8 cellular contexts compared by ENCODE assay signal in genomic region chr6:89829591-89830384, GRCh38. TPM values are rescaled to one million over a fixed set of nuclear protein-coding genes. Genes with fewer than 3 reads are reported as not detected.
DNase-seq lines count a peak whose midpoint lies in the region; ATAC-seq and TF ChIP-seq lines count a peak whose summit lies in the region.

TSS of gene CASP8AP2 (plus strand) at chr6:89829880.

- H3F3A ChIP-seq in PC-3 (ENCODE audit: low read length, unreplicated experiment), result no peaks in the 10 kb centered on the region

- BruUV-seq in PC-3 (replicated peaks; lab: Mats Ljungman, UMichigan), result TSS peak; percentile 59

- H2AFZ ChIP-seq in PC-3 (ENCODE audit: low read length), result peak within 1 kb of the TSS; percentile 83

- peak within 1 kb of the TSS; percentile 2; the same call in 1 of the 2 replicates for H3K27ac ChIP-seq in PC-3 (ENCODE audit: low read length)

- intact Hi-C loops in PC-3 (cut with micrococcal nuclease), result no loop called here

- peak within 1 kb of the TSS; percentile 87 for H3K4me3 ChIP-seq in PC-3 (ENCODE audit: low read length)
- H3K4me3 ChIP-seq in mucosa of stomach (ENCODE audit: low read length), result peak within 1 kb of the TSS; percentile 94

- POLR2A ChIA-PET in PC-3 (lab: Charles Lee; ENCODE audit: unreplicated experiment), result interaction anchor here (0.5 to 1.2 kb wide), 2 partner anchors 10 to 12 kb away, joined by 4 to 11 read pairs; partner anchors contain the start of gene MDN1

- CTCF ChIA-PET in PC-3 (lab: Charles Lee), result interaction anchor here (0.5 kb wide), 1 partner anchor 13 kb away, joined by 4 read pairs; no protein-coding TSS in a partner anchor

- H4K20me1 ChIP-seq in PC-3 (ENCODE audit: low read length), result no peaks in the 10 kb centered on the region

- no peaks in the 10 kb centered on the region for H3K9me3 ChIP-seq in PC-3 (ENCODE audit: low read length)
- H3K9me3 ChIP-seq in mucosa of stomach (ENCODE audit: control insufficient read depth, low read length), result no peaks in the 10 kb centered on the region

- no peak for TF ChIP-seq RAD21 in Ishikawa (IDR thresholded peaks at IDR 0.05; ENCODE audit: low read depth)

- peaks cover 18% of the 10 kb centered on the region for H3K79me2 ChIP-seq in PC-3 (ENCODE audit: low read length)

- H3K36me3 ChIP-seq in PC-3 (ENCODE audit: low read depth, low read length) (no peaks in the 10 kb centered on the region), mucosa of stomach (ENCODE audit: control insufficient read depth, insufficient read depth, low read length) (no peaks in the 10 kb centered on the region)

- no peaks in the 10 kb centered on the region for H3K4me1 ChIP-seq in PC-3 (ENCODE audit: insufficient read depth, low read length)
- H3K4me1 ChIP-seq in mucosa of stomach (ENCODE audit: control insufficient read depth, insufficient read depth, low read length), result peaks cover 7% of the 10 kb centered on the region

- TF ChIP-seq CTCF in PC-3 (conservative IDR thresholded peaks at IDR 0.05; ENCODE audit: low read depth, low read length), result no peak

- H3K9ac ChIP-seq in PC-3 (ENCODE audit: low read length) (peak within 1 kb of the TSS; percentile 89), mucosa of stomach (ENCODE audit: low read length) (peak within 1 kb of the TSS; percentile 93)

- H3K27me3 ChIP-seq in PC-3 (ENCODE audit: low read length) (no peaks in the 10 kb centered on the region), mucosa of stomach (ENCODE audit: control insufficient read depth, insufficient read depth, low read length) (no peaks in the 10 kb centered on the region)

- H3K4me2 ChIP-seq in PC-3 (ENCODE audit: low read length), result peak within 1 kb of the TSS; percentile 90

- peak; percentile 83 for TF ChIP-seq POLR2A in erythroblast (IDR thresholded peaks at IDR 0.05; ENCODE audit: low read length)

- peak; percentile 98 for DNase-seq in DMS114 treated with DMSO at 0.1 percent for 48 hours (lab: John Stamatoyannopoulos, UW; ENCODE audit: unreplicated experiment)
- peak; percentile 97 for DNase-seq in PC-3
- DNase-seq in activated T-cell treated with anti-CD3 and anti-CD28 coated beads for 48 hours (ENCODE audit: low read depth), result peak; percentile 89
- peak; percentile 99 to 100 for DNase-seq in erythroblast (lab: John Stamatoyannopoulos, UW)
- peak; percentile 81 to 82 for DNase-seq in stimulated activated CD8-positive, alpha-beta memory T cell treated with anti-CD3 and anti-CD28 coated beads, Interleukin-7, amount 100 ng/mL, for 1 hour (ENCODE audit: low read depth in 2 of 2)

- peak; percentile 97 for ATAC-seq in GM21576 (IDR thresholded peaks at IDR 0.05; ENCODE audit: unreplicated experiment)
- ATAC-seq in PC-3, result peak; percentile 97

- H3K9me2 ChIP-seq in PC-3 (replicated peaks; ENCODE audit: low read length), result no peaks in the 10 kb centered on the region

- TF ChIP-seq EP300 in Ishikawa (IDR thresholded peaks at IDR 0.05; ENCODE audit: borderline replicate concordance), result peak; percentile 16; the same call in 1 of the 2 replicates

TF ChIP-seq in Ishikawa, 13 proteins besides CTCF, POLR2A, EP300 and RAD21:
- TF ChIP-seq ZBTB7A (IDR thresholded peaks at IDR 0.05; ENCODE audit: low read depth), result peak; percentile 38; the same call in 1 of the 2 replicates
- TF ChIP-seq, protein P1, sequence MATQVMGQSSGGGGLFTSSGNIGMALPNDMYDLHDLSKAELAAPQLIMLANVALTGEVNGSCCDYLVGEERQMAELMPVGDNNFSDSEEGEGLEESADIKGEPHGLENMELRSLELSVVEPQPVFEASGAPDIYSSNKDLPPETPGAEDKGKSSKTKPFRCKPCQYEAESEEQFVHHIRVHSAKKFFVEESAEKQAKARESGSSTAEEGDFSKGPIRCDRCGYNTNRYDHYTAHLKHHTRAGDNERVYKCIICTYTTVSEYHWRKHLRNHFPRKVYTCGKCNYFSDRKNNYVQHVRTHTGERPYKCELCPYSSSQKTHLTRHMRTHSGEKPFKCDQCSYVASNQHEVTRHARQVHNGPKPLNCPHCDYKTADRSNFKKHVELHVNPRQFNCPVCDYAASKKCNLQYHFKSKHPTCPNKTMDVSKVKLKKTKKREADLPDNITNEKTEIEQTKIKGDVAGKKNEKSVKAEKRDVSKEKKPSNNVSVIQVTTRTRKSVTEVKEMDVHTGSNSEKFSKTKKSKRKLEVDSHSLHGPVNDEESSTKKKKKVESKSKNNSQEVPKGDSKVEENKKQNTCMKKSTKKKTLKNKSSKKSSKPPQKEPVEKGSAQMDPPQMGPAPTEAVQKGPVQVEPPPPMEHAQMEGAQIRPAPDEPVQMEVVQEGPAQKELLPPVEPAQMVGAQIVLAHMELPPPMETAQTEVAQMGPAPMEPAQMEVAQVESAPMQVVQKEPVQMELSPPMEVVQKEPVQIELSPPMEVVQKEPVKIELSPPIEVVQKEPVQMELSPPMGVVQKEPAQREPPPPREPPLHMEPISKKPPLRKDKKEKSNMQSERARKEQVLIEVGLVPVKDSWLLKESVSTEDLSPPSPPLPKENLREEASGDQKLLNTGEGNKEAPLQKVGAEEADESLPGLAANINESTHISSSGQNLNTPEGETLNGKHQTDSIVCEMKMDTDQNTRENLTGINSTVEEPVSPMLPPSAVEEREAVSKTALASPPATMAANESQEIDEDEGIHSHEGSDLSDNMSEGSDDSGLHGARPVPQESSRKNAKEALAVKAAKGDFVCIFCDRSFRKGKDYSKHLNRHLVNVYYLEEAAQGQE (IDR thresholded peaks at IDR 0.05; ENCODE audit: low read depth), result no peak
- TF ChIP-seq, protein P2, sequence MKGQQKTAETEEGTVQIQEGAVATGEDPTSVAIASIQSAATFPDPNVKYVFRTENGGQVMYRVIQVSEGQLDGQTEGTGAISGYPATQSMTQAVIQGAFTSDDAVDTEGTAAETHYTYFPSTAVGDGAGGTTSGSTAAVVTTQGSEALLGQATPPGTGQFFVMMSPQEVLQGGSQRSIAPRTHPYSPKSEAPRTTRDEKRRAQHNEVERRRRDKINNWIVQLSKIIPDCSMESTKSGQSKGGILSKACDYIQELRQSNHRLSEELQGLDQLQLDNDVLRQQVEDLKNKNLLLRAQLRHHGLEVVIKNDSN (IDR thresholded peaks at IDR 0.05), result no peak
- no peak for TF ChIP-seq FOXM1 (IDR thresholded peaks at IDR 0.05; ENCODE audit: borderline replicate concordance, low read depth)
- TF ChIP-seq MAX (IDR thresholded peaks at IDR 0.05), result peak; percentile 29; the same call in 1 of the 2 replicates
- no peak for TF ChIP-seq YY1 (IDR thresholded peaks at IDR 0.05; ENCODE audit: low read depth)
- peak; percentile 30; the same call in 1 of the 2 replicates for TF ChIP-seq TAF1 (IDR thresholded peaks at IDR 0.05; ENCODE audit: low read depth)
- TF ChIP-seq CEBPB (IDR thresholded peaks at IDR 0.05), result no peak
- 0 out of 2 replicates have a peak, but pooled peaks have one; percentile 33 for TF ChIP-seq TCF12 (IDR thresholded peaks at IDR 0.05; ENCODE audit: low read depth)
- no peak for TF ChIP-seq TEAD4 (IDR thresholded peaks at IDR 0.05)
- no peak for TF ChIP-seq NFIC (IDR thresholded peaks at IDR 0.05)
- 0 out of 2 replicates have a peak, but pooled peaks have one; percentile 1 for TF ChIP-seq EGR1 (IDR thresholded peaks at IDR 0.05)
- TF ChIP-seq CREB1 (IDR thresholded peaks at IDR 0.05; ENCODE audit: low read depth), result 0 out of 2 replicates have a peak, but pooled peaks have one; percentile 35

RNA-seq across cellular contexts. Expression of gene CASP8AP2, which starts in this region (rescaled TPM):
- 6.6 and 7.8 TPM in 2 replicates for total RNA-seq in PC-3 (2014; rRNA removed)

Comparison
In these comparisons a context has a peak if more than half of its experiments do, and no peak if none do; other contexts are left out.
1. Peak in every context shown above with its lines: DNase-seq, ATAC-seq, H3K4me3 ChIP-seq and H3K27ac ChIP-seq.